In genomic region chr12:91182664-91183455, GRCh38 we compare ENCODE assay signal across 10 cellular contexts. TPM values are rescaled to one million over a fixed set of nuclear protein-coding genes. Genes with fewer than 3 reads are reported as not detected.
DNase-seq lines count a peak whose midpoint lies in the region; ATAC-seq and TF ChIP-seq lines count a peak whose summit lies in the region.
"Had no signal": no experiment of that assay in that cellular context is flagged by ENCODE, and none has a peak within 500 bp of the region (broad histone marks: within the 10 kb centered on the region; RNA-seq: fewer than 3 reads in every experiment).

DCN (minus strand) TSS chr12:91182817; CDS start chr12:91178552, 4,265 bp downstream.

- peaks cover 48% of the 10 kb centered on the region for H3F3A ChIP-seq in GM23248 (ENCODE audit: insufficient read depth)

- peaks cover 35% of the 10 kb centered on the region for H3K4me1 ChIP-seq in GM23248 (ENCODE audit: insufficient read depth)
- H3K4me1 ChIP-seq in skeletal muscle satellite cell (ENCODE audit: control insufficient read depth, insufficient read depth, low read length), result peaks cover 49% of the 10 kb centered on the region

- no peaks in the 10 kb centered on the region for H4K20me1 ChIP-seq in GM23248 (ENCODE audit: insufficient read depth)

- 2 to 3% methylated on average over 4 of the region's 4 CpGs for whole genome bisulfite sequencing in GM23248 (ENCODE audit: low coverage in 1 of 2, low lambda C conversion rate in 2 of 2, missing lambda C conversion rate in 2 of 2), 2 experiments

- H3K79me2 ChIP-seq in GM23248 (ENCODE audit: insufficient read depth), result peaks cover 38% of the 10 kb centered on the region

- H3K36me3 ChIP-seq in GM23248 (ENCODE audit: low read depth) (no peaks in the 10 kb centered on the region), kidney epithelial cell (ENCODE audit: control insufficient read depth, insufficient read depth, low read length) (no peaks in the 10 kb centered on the region), skeletal muscle satellite cell (ENCODE audit: insufficient read depth, low read length) (no peaks in the 10 kb centered on the region)

- H3K27ac ChIP-seq in GM23248, result peak within 1 kb of the TSS; percentile 63

- peak within 1 kb of the TSS; percentile 81 for H3K4me3 ChIP-seq in GM23248
- H3K4me3 ChIP-seq in choroid plexus epithelial cell (ENCODE audit: low read depth, low read length), result peak within 1 kb of the TSS; percentile 64
- H3K4me3 ChIP-seq in kidney epithelial cell (ENCODE audit: low read depth, low read length), result peak within 1 kb of the TSS; percentile 33
- peak within 1 kb of the TSS; percentile 68 for H3K4me3 ChIP-seq in skeletal muscle satellite cell (ENCODE audit: low read length)

- no peaks in the 10 kb centered on the region for H3K9me3 ChIP-seq in GM23248 (ENCODE audit: low read depth)
- no peaks in the 10 kb centered on the region for H3K9me3 ChIP-seq in skeletal muscle satellite cell (replicated peaks; ENCODE audit: low read length)

- H2AFZ ChIP-seq in GM23248, result peak within 1 kb of the TSS; percentile 64

- no peaks in the 10 kb centered on the region for H3K27me3 ChIP-seq in GM23248 (replicated peaks; ENCODE audit: insufficient read depth)
- H3K27me3 ChIP-seq in kidney epithelial cell (ENCODE audit: control insufficient read depth, insufficient read depth, low read length), result no peaks in the 10 kb centered on the region
- no peaks in the 10 kb centered on the region for H3K27me3 ChIP-seq in skeletal muscle satellite cell (ENCODE audit: control insufficient read depth, insufficient read depth, low read length)

- H3K9me2 ChIP-seq in GM23248 (ENCODE audit: insufficient read depth), result no peaks in the 10 kb centered on the region

- H3K9ac ChIP-seq in GM23248 (peak within 1 kb of the TSS; percentile 79), skeletal muscle satellite cell (ENCODE audit: low read depth, low read length) (peak within 1 kb of the TSS; percentile 81)

- peak within 1 kb of the TSS; percentile 96 for H3K4me2 ChIP-seq in GM23248 (ENCODE audit: unreplicated experiment)
- H3K4me2 ChIP-seq in skeletal muscle satellite cell (ENCODE audit: low read length), result peak within 1 kb of the TSS; percentile 89

- TF ChIP-seq CTCF in choroid plexus epithelial cell (conservative IDR thresholded peaks at IDR 0.05; ENCODE audit: low read depth, low read length), result no peak
- no peak for TF ChIP-seq CTCF in kidney epithelial cell (IDR thresholded peaks at IDR 0.05; ENCODE audit: insufficient read depth, low read length, poor library complexity, severe bottlenecking)

- ATAC-seq in GM21786 (IDR thresholded peaks at IDR 0.05; ENCODE audit: unreplicated experiment) (no peak), GM18907 (IDR thresholded peaks at IDR 0.05; ENCODE audit: unreplicated experiment) (no peak), GM18861 (IDR thresholded peaks at IDR 0.05; ENCODE audit: unreplicated experiment) (no peak)

- DNase-seq in GM23248, result peak; percentile 64
- peak; percentile 65 for DNase-seq in choroid plexus epithelial cell (ENCODE audit: low read depth)
- no peak for DNase-seq in kidney epithelial cell (ENCODE audit: low read depth)
- DNase-seq in epidermal melanocyte (ENCODE audit: insufficient read length, low spot score), result no peak
- DNase-seq: activated CD4-positive, alpha-beta T cell treated with anti-CD3 and anti-CD28 coated beads, Interleukin-2, amount 50 U/mL, for 1 hour; anterior cingulate cortex had no signal

- in situ Hi-C loops in GM23248 (cut with MboI), result loop anchor here (10.0 kb wide), 1 partner anchor 142 kb away; no protein-coding TSS in a partner anchor

RNA-seq across cellular contexts. Expression of gene DCN, which starts in this region (rescaled TPM):
- total RNA-seq in GM23248 (2014; rRNA removed; shearing (Covaris generic)), result 432 and 441 TPM in 2 replicates
- 483 and 504 TPM in 2 replicates for polyA plus RNA-seq in GM23248 (2016; fragmentation: Nextera tagmentation; extraction: Ambion mirVana)
- 2.9 and 3.1 TPM in 2 replicates for total RNA-seq in kidney epithelial cell
- total RNA-seq in skeletal muscle satellite cell (2012; rRNA removed), result 486 and 499 TPM in 2 replicates

Comparison
In these comparisons a context has a peak if more than half of its experiments do, and no peak if none do; other contexts are left out.
1. RNA of gene DCN (total RNA-seq): 432 to 441 TPM in GM23248; 2.9 to 3.1 TPM in kidney epithelial cell; every median in the first group is over 100 times any median in the second.
2. DNase-seq: peak in GM23248 (single experiment) and choroid plexus epithelial cell (single experiment); none in kidney epithelial cell (single experiment) and epidermal melanocyte (single experiment).
3. Peak in every context shown above with its lines, with median percentiles within 50 percentile points of each other: H3K4me3 ChIP-seq.